Comparison of ENCODE assay signal across 8 cellular contexts in genomic region chr1:146007048-146007784, GRCh38. TPM values are rescaled to one million over a fixed set of nuclear protein-coding genes. Genes with fewer than 3 reads are reported as not detected.
DNase-seq lines count a peak whose midpoint lies in the region; ATAC-seq and TF ChIP-seq lines count a peak whose summit lies in the region.

No MANE protein-coding gene starts in this region.

- H2AK5ac ChIP-seq in mesenchymal stem cell (ENCODE audit: low read length, severe bottlenecking), result no peak overlapping the region

- no peak overlapping the region for H3K23ac ChIP-seq in mesenchymal stem cell (ENCODE audit: low read length in 2 of 2)

- H3K9ac ChIP-seq in DND-41 (ENCODE audit: low read depth, low read length) (peak overlapping the region; percentile 51), mesenchymal stem cell (ENCODE audit: low read length) (peak overlapping the region; percentile 76)

- H3K9me3 ChIP-seq in DND-41 (ENCODE audit: insufficient read depth, low read length, severe bottlenecking) (no peaks in the 10 kb centered on the region), mesenchymal stem cell (ENCODE audit: control insufficient read depth, low read length) (no peaks in the 10 kb centered on the region)
- no peaks in the 10 kb centered on the region for H3K9me3 ChIP-seq in effector memory CD4-positive, alpha-beta T cell (ENCODE audit: control insufficient read depth, low read length)

- no peaks in the 10 kb centered on the region for H3K79me1 ChIP-seq in mesenchymal stem cell (replicated peaks; ENCODE audit: low read length, poor library complexity, severe bottlenecking)

- H2BK12ac ChIP-seq in mesenchymal stem cell (ENCODE audit: low read length in 2 of 2), result no peak overlapping the region

- peak; percentile 92 for ATAC-seq in DND-41 (ENCODE audit: insufficient read depth, low read depth)
- peak; percentile 49 for ATAC-seq in HG03442 (IDR thresholded peaks at IDR 0.05; ENCODE audit: unreplicated experiment)
- peak; percentile 84 for ATAC-seq in stimulated activated memory B cell treated with anti-CD40 and anti-IgM and Interleukin-4, amounts not matched to agents 10 μg/mL and 1 μg/mL and 100 μg/mL, for 72 hours
- no peak for ATAC-seq in GM19328 (IDR thresholded peaks at IDR 0.05; ENCODE audit: unreplicated experiment)

- H2BK120ac ChIP-seq in mesenchymal stem cell (ENCODE audit: low read depth, low read length), result no peak overlapping the region

- H4K20me1 ChIP-seq in DND-41 (ENCODE audit: insufficient read depth, low read length), result no peaks in the 10 kb centered on the region

- H3K27ac ChIP-seq in DND-41 (ENCODE audit: low read length) (peak overlapping the region; percentile 96), mesenchymal stem cell (ENCODE audit: low read length, poor library complexity, severe bottlenecking) (no peak overlapping the region)
- H3K27ac ChIP-seq in effector memory CD4-positive, alpha-beta T cell (ENCODE audit: insufficient read depth, low read length, poor library complexity, severe bottlenecking), result peak overlapping the region; percentile 64

- no CpG with 5 or more reads among the region's 3 CpGs for WGBS in mesenchymal stem cell

- peaks cover 37% of the 10 kb centered on the region for H3K4me1 Mint-ChIP-seq in stimulated activated memory B cell treated with anti-CD40 and anti-IgM and Interleukin-4, amounts not matched to agents 10 μg/mL and 1 μg/mL and 100 μg/mL, for 72 hours

- no peak overlapping the region for H3K18ac ChIP-seq in mesenchymal stem cell (ENCODE audit: low read depth in 1 of 2, low read length in 2 of 2)

- peak overlapping the region; percentile 89 for H3K27ac Mint-ChIP-seq in stimulated activated memory B cell treated with anti-CD40 and anti-IgM and Interleukin-4, amounts not matched to agents 10 μg/mL and 1 μg/mL and 100 μg/mL, for 72 hours

- H2AFZ ChIP-seq in DND-41 (ENCODE audit: low read depth, low read length) (peak overlapping the region; percentile 79), mesenchymal stem cell (ENCODE audit: low read depth, low read length) (no peak overlapping the region)

- H3K27me3 Mint-ChIP-seq in stimulated activated memory B cell treated with anti-CD40 and anti-IgM and Interleukin-4, amounts not matched to agents 10 μg/mL and 1 μg/mL and 100 μg/mL, for 72 hours, result no peaks in the 10 kb centered on the region

- peak overlapping the region; percentile 63 for H3K4me3 Mint-ChIP-seq in stimulated activated memory B cell treated with anti-CD40 and anti-IgM and Interleukin-4, amounts not matched to agents 10 μg/mL and 1 μg/mL and 100 μg/mL, for 72 hours

- H3K14ac ChIP-seq in mesenchymal stem cell (ENCODE audit: low read length in 2 of 2), result no peak overlapping the region

- H3K9me3 Mint-ChIP-seq in stimulated activated memory B cell treated with anti-CD40 and anti-IgM and Interleukin-4, amounts not matched to agents 10 μg/mL and 1 μg/mL and 100 μg/mL, for 72 hours, result no peaks in the 10 kb centered on the region

- H3K4me2 ChIP-seq in DND-41 (ENCODE audit: insufficient read depth, low read length), result peak overlapping the region; percentile 62
- H3K4me2 ChIP-seq in mesenchymal stem cell (ENCODE audit: low read length, poor library complexity, severe bottlenecking), result peak overlapping the region; percentile 28

- H3K4me3 ChIP-seq in DND-41 (ENCODE audit: low read depth in 1 of 2, low read length in 2 of 2) (peak overlapping the region in 1 of 2 experiments; percentile 40; a peak in 2 of 4 replicates), mesenchymal stem cell (ENCODE audit: insufficient read depth in 1 of 2, low read depth in 1 of 2, low read length in 2 of 2) (no peak overlapping the region)
- H3K4me3 ChIP-seq in effector memory CD4-positive, alpha-beta T cell (ENCODE audit: insufficient read depth, low read depth, low read length, poor library complexity, severe bottlenecking), result no peak overlapping the region

- H3K36me3 ChIP-seq in DND-41 (ENCODE audit: insufficient read depth, low read length), result no peaks in the 10 kb centered on the region
- H3K36me3 ChIP-seq in effector memory CD4-positive, alpha-beta T cell (ENCODE audit: control insufficient read depth, insufficient read depth, low read length), result no peaks in the 10 kb centered on the region
- H3K36me3 ChIP-seq in mesenchymal stem cell (ENCODE audit: control insufficient read depth in 1 of 2, insufficient read depth in 2 of 2, low read depth in 1 of 2, low read length in 2 of 2), result no peaks in the 10 kb centered on the region

- H4K8ac ChIP-seq in mesenchymal stem cell (ENCODE audit: low read length), result no peak overlapping the region

- no peak overlapping the region for H2BK5ac ChIP-seq in mesenchymal stem cell (ENCODE audit: low read depth, low read length, poor library complexity, severe bottlenecking)

- H3K79me2 ChIP-seq in DND-41 (ENCODE audit: insufficient read depth, low read length), result no peaks in the 10 kb centered on the region

- DNase-seq in DND-41 (peak; percentile 76), NCI-H748 treated with DMSO at 0.1 percent for 48 hours (lab: John Stamatoyannopoulos, UW) (peak; percentile 78), mesenchymal stem cell (peak; percentile 82)
- DNase-seq in activated CD4-positive, alpha-beta T cell treated with anti-CD3 and anti-CD28 coated beads, Interleukin-2, amount 50 U/mL, for 1 hour, result peak; percentile 63
- peak; percentile 20 to 60 (median 27) for DNase-seq in effector memory CD4-positive, alpha-beta T cell

- no peak overlapping the region for H2BK15ac ChIP-seq in mesenchymal stem cell (ENCODE audit: low read depth, poor library complexity, severe bottlenecking)

- H3K4ac ChIP-seq in mesenchymal stem cell (ENCODE audit: low read depth in 1 of 2, low read length in 2 of 2), result no peak overlapping the region

- peak; percentile 76 for TF ChIP-seq CTCF in DND-41 (IDR thresholded peaks at IDR 0.05; ENCODE audit: borderline replicate concordance, extremely low read depth, low read length, poor library complexity, severe bottlenecking)

- H3K36me3 Mint-ChIP-seq in stimulated activated memory B cell treated with anti-CD40 and anti-IgM and Interleukin-4, amounts not matched to agents 10 μg/mL and 1 μg/mL and 100 μg/mL, for 72 hours, result no peaks in the 10 kb centered on the region

- H4K91ac ChIP-seq in mesenchymal stem cell (ENCODE audit: low read length), result no peak overlapping the region

- H3K27me3 ChIP-seq in DND-41 (ENCODE audit: insufficient read depth, low read length, poor library complexity) (no peaks in the 10 kb centered on the region), mesenchymal stem cell (ENCODE audit: control insufficient read depth in 1 of 2, insufficient read depth in 1 of 2, low read length in 2 of 2) (no peaks in the 10 kb centered on the region)
- H3K27me3 ChIP-seq in effector memory CD4-positive, alpha-beta T cell (replicated peaks; ENCODE audit: control insufficient read depth, insufficient read depth, low read length, poor library complexity, severe bottlenecking), result no peaks in the 10 kb centered on the region

- H3K4me1 ChIP-seq in DND-41 (ENCODE audit: insufficient read depth, low read length), result peaks cover 16% of the 10 kb centered on the region
- H3K4me1 ChIP-seq in effector memory CD4-positive, alpha-beta T cell (ENCODE audit: control insufficient read depth, insufficient read depth, low read length, poor library complexity, severe bottlenecking), result peaks cover 13% of the 10 kb centered on the region
- H3K4me1 ChIP-seq in mesenchymal stem cell (ENCODE audit: control insufficient read depth, insufficient read depth, low read depth, low read length), result no peaks in the 10 kb centered on the region

RNA-seq across cellular contexts. Expression of gene TXNIP, which starts 10.8 kb away (rescaled TPM):
- 161 TPM for polyA plus RNA-seq in mesenchymal stem cell (2013, experiment 1 of 2)
- polyA plus RNA-seq in mesenchymal stem cell (2013, experiment 2 of 2), result 167 TPM

RNA-seq across cellular contexts. Expression of gene HJV, which starts 14.3 kb away (rescaled TPM):
- not detected for polyA plus RNA-seq in mesenchymal stem cell (2013, experiment 1 of 2)
- polyA plus RNA-seq in mesenchymal stem cell (2013, experiment 2 of 2), result not detected

RNA-seq across cellular contexts. Expression of gene POLR3GL, which starts 42.7 kb away (rescaled TPM):
- 31.1 TPM for polyA plus RNA-seq in mesenchymal stem cell (2013, experiment 1 of 2)
- 32.3 TPM for polyA plus RNA-seq in mesenchymal stem cell (2013, experiment 2 of 2)

RNA-seq across cellular contexts. Expression of gene ANKRD34A, which starts 42.8 kb away (rescaled TPM):
- polyA plus RNA-seq in mesenchymal stem cell (2013, experiment 1 of 2), result 4.4 TPM
- 4.4 TPM for polyA plus RNA-seq in mesenchymal stem cell (2013, experiment 2 of 2)

RNA-seq across cellular contexts. Expression of gene LIX1L, which starts 49.4 kb away (rescaled TPM):
- 30.0 TPM for polyA plus RNA-seq in mesenchymal stem cell (2013, experiment 1 of 2)
- 29.8 TPM for polyA plus RNA-seq in mesenchymal stem cell (2013, experiment 2 of 2)

Comparison
In these comparisons a context has a peak if more than half of its experiments do, and no peak if none do; other contexts are left out.
1. DNase-seq: peak in every context shown above with its lines; median percentile 82 in mesenchymal stem cell; 78 in NCI-H748 treated with DMSO at 0.1 percent for 48 hours; 76 in DND-41; 63 in activated CD4-positive, alpha-beta T cell treated with anti-CD3 and anti-CD28 coated beads, Interleukin-2, amount 50 U/mL, for 1 hour; 27 in effector memory CD4-positive, alpha-beta T cell.